19 cellular contexts compared by ENCODE assay signal in genomic region chr9:1207681-1208080, GRCh38.
DNase-seq lines count a peak whose midpoint lies in the region; ATAC-seq and TF ChIP-seq lines count a peak whose summit lies in the region.
"Had no signal": no experiment of that assay in that cellular context is flagged by ENCODE, and none has a peak within 500 bp of the region (broad histone marks: within the 10 kb centered on the region; RNA-seq: fewer than 3 reads in every experiment).

No MANE protein-coding gene starts in this region.

- H3K4me1 Mint-ChIP-seq in activated CD4-positive, alpha-beta memory T cell treated with anti-CD3 and anti-CD28 coated beads, Interleukin-2, amount 10 ng/mL, durations not matched to agents 7 days and 5 days, result no peaks in the 10 kb centered on the region
- H3K4me1 Mint-ChIP-seq: activated naive CD8-positive, alpha-beta T cell treated with anti-CD3 and anti-CD28 coated beads, Interleukin-2, amount 10 ng/mL, durations not matched to agents 7 days and 5 days; stimulated activated naive CD8-positive, alpha-beta T cell treated with anti-CD3 and anti-CD28 coated beads, Interleukin-15, amount 100 ng/mL, for 72 hours; T-helper 17 cell; WTC11 had no signal

- H3K27me3 ChIP-seq in RWPE2 (ENCODE audit: insufficient read depth, poor library complexity, severe bottlenecking) (no peaks in the 10 kb centered on the region), gastroesophageal sphincter (no peaks in the 10 kb centered on the region)
- H3K27me3 ChIP-seq: ovary, upper lobe of left lung had no signal

- TF ChIP-seq CTCF in RWPE2 (IDR thresholded peaks at IDR 0.05; ENCODE audit: poor library complexity, severe bottlenecking) (no peak), gastroesophageal sphincter (IDR thresholded peaks at IDR 0.05) (no peak)

- H3K36me3 ChIP-seq in RWPE2 (ENCODE audit: low read depth), result no peaks in the 10 kb centered on the region
- H3K36me3 ChIP-seq in gastroesophageal sphincter, result no peaks in the 10 kb centered on the region
- H3K36me3 ChIP-seq: ovary, upper lobe of left lung had no signal

- 67 to 72% methylated on average over 3 of the region's 3 CpGs for WGBS in gastroesophageal sphincter (ENCODE audit: low coverage in 1 of 2), 2 donors

- H3K27ac ChIP-seq in RWPE2 (ENCODE audit: poor library complexity, severe bottlenecking) (peak overlapping the region; percentile 85), gastroesophageal sphincter (no peak overlapping the region)
- H3K27ac ChIP-seq: ovary, upper lobe of left lung had no signal

- peaks cover 5% of the 10 kb centered on the region for H3K9me3 Mint-ChIP-seq in activated CD4-positive, alpha-beta memory T cell treated with anti-CD3 and anti-CD28 coated beads, Interleukin-2, amount 10 ng/mL, durations not matched to agents 7 days and 5 days

- TF ChIP-seq EP300 in gastroesophageal sphincter (IDR thresholded peaks at IDR 0.05), result no peak

- H3K4me1 ChIP-seq in RWPE2 (ENCODE audit: insufficient read depth, poor library complexity, severe bottlenecking) (peaks cover 9% of the 10 kb centered on the region), gastroesophageal sphincter (no peaks in the 10 kb centered on the region)
- H3K4me1 ChIP-seq: upper lobe of left lung had no signal

- no peaks in the 10 kb centered on the region for H3K9me3 ChIP-seq in RWPE2 (ENCODE audit: severe bottlenecking)
- peaks cover 0 to 7% (median 0%) of the 10 kb centered on the region in 3 donors for H3K9me3 ChIP-seq in gastroesophageal sphincter
- H3K9me3 ChIP-seq: ovary, upper lobe of left lung had no signal

- H3K4me3 ChIP-seq in RWPE2 (ENCODE audit: severe bottlenecking) (no peak overlapping the region), gastroesophageal sphincter (no peak overlapping the region)
- H3K4me3 ChIP-seq: ovary, upper lobe of left lung had no signal

- H3K4me3 Mint-ChIP-seq in activated CD4-positive, alpha-beta memory T cell treated with anti-CD3 and anti-CD28 coated beads, Interleukin-2, amount 10 ng/mL, durations not matched to agents 7 days and 5 days, result no peak overlapping the region
- H3K4me3 Mint-ChIP-seq: activated naive CD8-positive, alpha-beta T cell treated with anti-CD3 and anti-CD28 coated beads, Interleukin-2, amount 10 ng/mL, durations not matched to agents 7 days and 5 days; stimulated activated naive CD8-positive, alpha-beta T cell treated with anti-CD3 and anti-CD28 coated beads, Interleukin-15, amount 100 ng/mL, for 72 hours; T-helper 17 cell; WTC11 had no signal

- CTCF ChIA-PET in activated CD4-positive, alpha-beta memory T cell treated with anti-CD3 and anti-CD28 coated beads, Interleukin-2, amount 10 ng/mL, durations not matched to agents 7 days and 5 days (lab: Charles Lee), result no interaction called here

- TF ChIP-seq POLR2A in gastroesophageal sphincter (IDR thresholded peaks at IDR 0.05), result no peak

- no peak overlapping the region for H3K27ac Mint-ChIP-seq in activated CD4-positive, alpha-beta memory T cell treated with anti-CD3 and anti-CD28 coated beads, Interleukin-2, amount 10 ng/mL, durations not matched to agents 7 days and 5 days
- H3K27ac Mint-ChIP-seq: activated naive CD8-positive, alpha-beta T cell treated with anti-CD3 and anti-CD28 coated beads, Interleukin-2, amount 10 ng/mL, durations not matched to agents 7 days and 5 days; stimulated activated naive CD8-positive, alpha-beta T cell treated with anti-CD3 and anti-CD28 coated beads, Interleukin-15, amount 100 ng/mL, for 72 hours; T-helper 17 cell; WTC11 had no signal

- DNase-seq in GM04504 (ENCODE audit: low read depth), result peak; percentile 78
- no peak for DNase-seq in RWPE2 (ENCODE audit: low spot score)
- no peak for DNase-seq in activated gamma-delta T cell treated with Interleukin-2 at 50 U/mL for 16 hours
- DNase-seq in mesenteric fat pad (ENCODE audit: low spot score), result no peak
- no peak for DNase-seq in activated CD4-positive, alpha-beta memory T cell treated with anti-CD3 and anti-CD28 coated beads, Interleukin-2, amount 10 ng/mL, durations not matched to agents 7 days and 5 days
- DNase-seq: activated naive CD8-positive, alpha-beta T cell treated with anti-CD3 and anti-CD28 coated beads, Interleukin-2, amount 10 ng/mL, durations not matched to agents 7 days and 5 days; C1 segment of cervical spinal cord; glutamatergic neuron; left ventricle myocardium superior; NCI-H1048; NCI-H526; ovary; stimulated activated naive CD8-positive, alpha-beta T cell treated with anti-CD3 and anti-CD28 coated beads, Interleukin-15, amount 100 ng/mL, for 72 hours; T-helper 17 cell; upper lobe of left lung had no signal

- ATAC-seq in RWPE2 (ENCODE audit: low read depth) (peak; percentile 90), gastroesophageal sphincter (peak; percentile 62), HG03280 (IDR thresholded peaks at IDR 0.05; ENCODE audit: unreplicated experiment) (no peak)
- ATAC-seq: left ventricle myocardium superior; sciatic nerve; stimulated activated naive CD8-positive, alpha-beta T cell treated with anti-CD3 and anti-CD28 coated beads, Interleukin-15, amount 100 ng/mL, for 72 hours; T-helper 17 cell; WTC11 had no signal

- no peaks in the 10 kb centered on the region for H3K27me3 Mint-ChIP-seq in activated CD4-positive, alpha-beta memory T cell treated with anti-CD3 and anti-CD28 coated beads, Interleukin-2, amount 10 ng/mL, durations not matched to agents 7 days and 5 days
- H3K27me3 Mint-ChIP-seq: activated naive CD8-positive, alpha-beta T cell treated with anti-CD3 and anti-CD28 coated beads, Interleukin-2, amount 10 ng/mL, durations not matched to agents 7 days and 5 days; T-helper 17 cell had no signal

- POLR2A ChIA-PET in activated CD4-positive, alpha-beta memory T cell treated with anti-CD3 and anti-CD28 coated beads, Interleukin-2, amount 10 ng/mL, durations not matched to agents 7 days and 5 days (lab: Charles Lee), result no interaction called here

- H3K36me3 Mint-ChIP-seq in activated CD4-positive, alpha-beta memory T cell treated with anti-CD3 and anti-CD28 coated beads, Interleukin-2, amount 10 ng/mL, durations not matched to agents 7 days and 5 days (ENCODE audit: low read depth), result no peaks in the 10 kb centered on the region
- H3K36me3 Mint-ChIP-seq: activated naive CD8-positive, alpha-beta T cell treated with anti-CD3 and anti-CD28 coated beads, Interleukin-2, amount 10 ng/mL, durations not matched to agents 7 days and 5 days; WTC11 had no signal
